9 cellular contexts compared by ENCODE assay signal in genomic region chr7:55127622-55128081, GRCh38.
DNase-seq lines count a peak whose midpoint lies in the region; ATAC-seq and TF ChIP-seq lines count a peak whose summit lies in the region.
"Had no signal": no experiment of that assay in that cellular context is flagged by ENCODE, and none has a peak within 500 bp of the region (broad histone marks: within the 10 kb centered on the region; RNA-seq: fewer than 3 reads in every experiment).

No MANE protein-coding gene starts in this region.

- H3K36me3 Mint-ChIP-seq in HFFc6 (ENCODE audit: low read depth): peaks cover 18% of the 10 kb centered on the region

- 56% methylated on average over 6 of the region's 6 CpGs for WGBS in smooth muscle cell (ENCODE audit: low lambda C conversion rate)

- TF ChIP-seq CTCF in HFFc6 (IDR thresholded peaks at IDR 0.05) (no peak), smooth muscle cell (IDR thresholded peaks at IDR 0.05; ENCODE audit: borderline replicate concordance, insufficient read depth, poor library complexity, severe bottlenecking) (no peak)

- H3K27ac Mint-ChIP-seq in HFFc6: peak overlapping the region; percentile 98

- H3K4me1 Mint-ChIP-seq in HFFc6 (ENCODE audit: low read depth): peaks cover 99% of the 10 kb centered on the region

- H3K36me3 ChIP-seq in smooth muscle cell (ENCODE audit: low read depth): no peaks in the 10 kb centered on the region

- DNase-seq in HFFc6 (no peak), Right ventricle myocardium superior (peak; percentile 60), smooth muscle cell (lab: John Stamatoyannopoulos, UW; ENCODE audit: unreplicated experiment) (no peak), pons (ENCODE audit: low spot score) (no peak), NCI-H1694 treated with DMSO at 0.1 percent for 48 hours (lab: John Stamatoyannopoulos, UW) (no peak)
- DNase-seq: body of pancreas had no signal

- peak overlapping the region; percentile 62 for H3K4me2 ChIP-seq in smooth muscle cell

- H4K20me1 ChIP-seq in smooth muscle cell (ENCODE audit: low read depth): no peaks in the 10 kb centered on the region

- peak overlapping the region; percentile 99 for H3K27ac ChIP-seq in smooth muscle cell (ENCODE audit: low read depth)

- no peaks in the 10 kb centered on the region for H3K9me3 Mint-ChIP-seq in HFFc6

- ATAC-seq in SK-N-SH treated with all-trans-retinoic acid at 6 μM for 48 hours (peak; percentile 40), Right ventricle myocardium superior (ENCODE audit: poor library complexity) (peak; percentile 47), GM19035 (IDR thresholded peaks at IDR 0.05; ENCODE audit: unreplicated experiment) (no peak), HG03342 (IDR thresholded peaks at IDR 0.05; ENCODE audit: unreplicated experiment) (no peak)
- ATAC-seq: body of pancreas had no signal

- intact Hi-C loops in Right ventricle myocardium superior (cut with DNase I): no loop called here

- H3K4me3 ChIP-seq in smooth muscle cell: no peak overlapping the region
- H3K4me3 ChIP-seq: body of pancreas had no signal

- H3K27me3 Mint-ChIP-seq in HFFc6 (ENCODE audit: insufficient read depth): no peaks in the 10 kb centered on the region

- no peak overlapping the region for H2AFZ ChIP-seq in smooth muscle cell (ENCODE audit: low read depth)

- H3K4me3 Mint-ChIP-seq in HFFc6: peak overlapping the region; percentile 69

- no peak overlapping the region for H3K9ac ChIP-seq in smooth muscle cell (ENCODE audit: low read depth)

- peaks cover 45% of the 10 kb centered on the region for H3K4me1 ChIP-seq in smooth muscle cell (ENCODE audit: low read depth)

- H3K27me3 ChIP-seq in smooth muscle cell (ENCODE audit: low read depth): no peaks in the 10 kb centered on the region
- H3K27me3 ChIP-seq: body of pancreas had no signal

- H3K79me2 ChIP-seq in smooth muscle cell (ENCODE audit: low read depth): no peaks in the 10 kb centered on the region

- no peaks in the 10 kb centered on the region for H3K9me3 ChIP-seq in smooth muscle cell (replicated peaks; ENCODE audit: low read depth)
- H3K9me3 ChIP-seq: body of pancreas had no signal

- peaks cover 31% of the 10 kb centered on the region for H3F3A ChIP-seq in smooth muscle cell (ENCODE audit: low read depth)

TF ChIP-seq in SK-N-SH treated with all-trans-retinoic acid at 6 μM for 48 hours, 23 proteins besides CTCF, POLR2A, EP300 and RAD21:
- TF ChIP-seq OSR1 (CRISPR knock-in tag; IDR thresholded peaks at IDR 0.05) (no peak), ZNF70 (CRISPR knock-in tag; IDR thresholded peaks at IDR 0.05) (peak; percentile 84), ISL1 (CRISPR knock-in tag; IDR thresholded peaks at IDR 0.05) (peak; percentile 6; the same call in 1 of the 2 replicates)

Comparison
In these comparisons a context has a peak if more than half of its experiments do, and no peak if none do; other contexts are left out.
1. ATAC-seq: peak in SK-N-SH treated with all-trans-retinoic acid at 6 μM for 48 hours (single experiment) and Right ventricle myocardium superior (single experiment); none in GM19035 (single experiment) and HG03342 (single experiment).